ENCODE assay signal across 7 cellular contexts in genomic region chr10:133283931-133284330, GRCh38. TPM values are rescaled to one million over a fixed set of nuclear protein-coding genes. Genes with fewer than 3 reads are reported as not detected.
"Had no signal": no experiment of that assay in that cellular context is flagged by ENCODE, and none has a peak within 500 bp of the region (broad histone marks: within the 10 kb centered on the region; RNA-seq: fewer than 3 reads in every experiment).

No MANE protein-coding gene starts in this region.

- DNase-seq: GM23248, GOT3, H9, HCEC 1CT, IMR-90, KG1 had no signal

- H3K27ac ChIP-seq: GM23248 had no signal

- H3K9me3 Mint-ChIP-seq: H9 had no signal

- H2AFZ ChIP-seq: GM23248 had no signal

- H3K4me3 Mint-ChIP-seq: H9 had no signal

- H3K9ac ChIP-seq: GM23248 had no signal

- ATAC-seq: K562 had no signal

- H3K4me1 Mint-ChIP-seq: H9 had no signal

- H3K4me3 ChIP-seq: GM23248, K562 had no signal

RNA-seq across cellular contexts. Expression of gene ADAM8, which starts 7.3 kb away (rescaled TPM):
- polyA plus RNA-seq: GM23248 had no signal

RNA-seq across cellular contexts. Expression of gene VENTX, which starts 46.3 kb away (rescaled TPM):
- polyA plus RNA-seq: GM23248, IMR-90 had no signal

RNA-seq across cellular contexts. Expression of gene CALY, which starts 52.8 kb away (rescaled TPM):
- polyA plus RNA-seq: GM23248, K562 had no signal
